Comparison of ENCODE assay signal across 8 cellular contexts in genomic region chr13:41311607-41312500, GRCh38. TPM values are rescaled to one million over a fixed set of nuclear protein-coding genes. Genes with fewer than 3 reads are reported as not detected.
DNase-seq lines count a peak whose midpoint lies in the region; ATAC-seq, FAIRE-seq and TF ChIP-seq lines count a peak whose summit lies in the region.

No MANE protein-coding gene starts in this region.

- H3K9me3 ChIP-seq in lung (ENCODE audit: control insufficient read depth in 2 of 2, insufficient read depth in 1 of 2, low read length in 1 of 2), result no peaks in the 10 kb centered on the region

- POLR2A ChIA-PET in activated CD4-positive, alpha-beta memory T cell treated with anti-CD3 and anti-CD28 coated beads for 36 hours (lab: Charles Lee), result no interaction called here

- no peaks in the 10 kb centered on the region for H3K9me3 Mint-ChIP-seq in activated CD4-positive, alpha-beta memory T cell treated with anti-CD3 and anti-CD28 coated beads for 36 hours

- DNase-seq in GM12892 (ENCODE audit: insufficient read length) (peak; percentile 29), NCI-H146 treated with DMSO at 0.1 percent for 48 hours (lab: John Stamatoyannopoulos, UW; ENCODE audit: unreplicated experiment) (peak; percentile 20), lung (ENCODE audit: low spot score) (peak; percentile 38), NCI-H510A (lab: John Stamatoyannopoulos, UW) (no peak)
- DNase-seq in activated CD4-positive, alpha-beta memory T cell treated with anti-CD3 and anti-CD28 coated beads for 36 hours, result peak; percentile 67
- peak; percentile 32 for DNase-seq in effector CD4-positive, alpha-beta T cell
- DNase-seq in stimulated activated CD8-positive, alpha-beta memory T cell treated with anti-CD3 and anti-CD28 coated beads, Interleukin-15, amount 100 ng/mL, for 1 hour (ENCODE audit: low read depth), result peak; percentile 14

- intact Hi-C loops in activated CD4-positive, alpha-beta memory T cell treated with anti-CD3 and anti-CD28 coated beads for 36 hours (cut with micrococcal nuclease), result loop anchor here (1.0 to 2.0 kb wide), 6 partner anchors 49 to 959 kb away; partner anchors contain the start of genes KBTBD6, MTRF1 and WBP4

- H3K36me3 ChIP-seq in lung (ENCODE audit: control insufficient read depth in 2 of 2, insufficient read depth in 2 of 2, low read length in 2 of 2), result no peaks in the 10 kb centered on the region

- no peak for TF ChIP-seq CTCF in lung (IDR thresholded peaks at IDR 0.05; ENCODE audit: control extremely low read depth, extremely low read depth)

- H3K4me1 ChIP-seq in lung (ENCODE audit: control insufficient read depth in 2 of 2, insufficient read depth in 2 of 2, low read length in 2 of 2), result peaks cover 2 to 18% of the 10 kb centered on the region in 2 donors

- peaks cover 8% of the 10 kb centered on the region for H3K36me3 Mint-ChIP-seq in activated CD4-positive, alpha-beta memory T cell treated with anti-CD3 and anti-CD28 coated beads for 36 hours

- FAIRE-seq in GM12892 (lab: Jason Lieb, UNC), result peak; percentile 71

- H3K4me3 Mint-ChIP-seq in activated CD4-positive, alpha-beta memory T cell treated with anti-CD3 and anti-CD28 coated beads for 36 hours, result peak overlapping the region; percentile 93

- no peaks in the 10 kb centered on the region for H3K27me3 Mint-ChIP-seq in activated CD4-positive, alpha-beta memory T cell treated with anti-CD3 and anti-CD28 coated beads for 36 hours

- ATAC-seq in HG02610 (IDR thresholded peaks at IDR 0.05; ENCODE audit: unreplicated experiment), result peak; percentile 43
- peak; percentile 64 for ATAC-seq in lung (ENCODE audit: insufficient read depth, low FRiP score)

- 0 to 1% methylated on average over 55 to 63 of the region's 63 CpGs for WGBS in lung, 2 donors

- H3K27ac Mint-ChIP-seq in activated CD4-positive, alpha-beta memory T cell treated with anti-CD3 and anti-CD28 coated beads for 36 hours, result peak overlapping the region; percentile 92

- TF ChIP-seq POLR2A in GM12892 (IDR thresholded peaks at IDR 0.05; ENCODE audit: low read depth, low read length), result no peak

- no peaks in the 10 kb centered on the region for H3K27me3 ChIP-seq in lung (ENCODE audit: control insufficient read depth, insufficient read depth)

- H3K4me3 ChIP-seq in lung, result peak overlapping the region; percentile 85

- CTCF ChIA-PET in activated CD4-positive, alpha-beta memory T cell treated with anti-CD3 and anti-CD28 coated beads for 36 hours (lab: Charles Lee), result no interaction called here

- H3K4me1 Mint-ChIP-seq in activated CD4-positive, alpha-beta memory T cell treated with anti-CD3 and anti-CD28 coated beads for 36 hours (ENCODE audit: low read depth), result peaks cover 38% of the 10 kb centered on the region

- peak overlapping the region; percentile 88 to 98 for H3K27ac ChIP-seq in lung (ENCODE audit: low read depth in 1 of 2, low read length in 1 of 2)

RNA-seq across cellular contexts. Expression of gene NAA16, which starts 0.8 kb away (rescaled TPM):
- polyA plus RNA-seq in GM12892 (2012; ENCODE audit: missing spikeins), result 9.2 TPM
- 10 to 100 TPM; 19.2 to 23.2 TPM for total RNA-seq in activated CD4-positive, alpha-beta memory T cell treated with anti-CD3 and anti-CD28 coated beads for 36 hours
- 10 to 100 TPM; 21.2 to 65.6 TPM for total RNA-seq in lung
- polyA plus RNA-seq in lung, result 10 to 100 TPM in 1 of 2 donors, 1 to 10 TPM in 1; 5.0 to 11.6 TPM

RNA-seq across cellular contexts. Expression of gene MTRF1, which starts 48.5 kb away (rescaled TPM):
- 25.7 TPM for polyA plus RNA-seq in GM12892 (2012; ENCODE audit: missing spikeins)
- 10 to 100 TPM; 16.2 to 21.5 TPM for total RNA-seq in activated CD4-positive, alpha-beta memory T cell treated with anti-CD3 and anti-CD28 coated beads for 36 hours
- total RNA-seq in lung, result 10 to 100 TPM in 1 of 2 donors, 1 to 10 TPM in 1; 7.8 to 22.0 TPM
- polyA plus RNA-seq in lung, result 1 to 10 TPM; 6.7 to 9.4 TPM
